In the genomic region with DNA sequence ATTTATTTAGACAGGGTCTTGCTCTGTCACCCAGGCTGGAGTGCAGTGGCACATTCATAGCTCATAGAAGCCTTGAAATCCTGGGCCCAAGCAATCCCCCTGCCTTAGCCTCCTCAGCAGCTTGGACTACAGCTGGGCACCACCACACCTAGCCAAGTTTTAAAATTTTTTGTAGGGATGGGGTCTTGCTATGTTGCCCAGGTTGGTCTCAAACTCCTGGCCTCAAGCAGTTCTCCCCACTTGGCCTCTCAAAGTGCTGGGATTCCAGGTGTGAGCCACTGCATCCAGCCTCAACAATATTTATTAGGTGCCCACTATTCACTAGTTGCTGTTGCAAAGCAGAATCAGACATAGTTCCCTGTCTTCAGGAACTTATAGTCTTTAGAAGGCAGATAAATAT, we compare ENCODE assay signal across 23 cellular contexts. TPM values are rescaled to one million over a fixed set of nuclear protein-coding genes. Genes with fewer than 3 reads are reported as not detected.
"Had no signal": no experiment of that assay in that cellular context is flagged by ENCODE, and none has a peak within 500 bp of the region (broad histone marks: within the 10 kb centered on the region; RNA-seq: fewer than 3 reads in every experiment).

No MANE protein-coding gene starts in this region.

- H3K4me3 ChIP-seq: SJCRH30 had no signal

- ATAC-seq: Panc1, PC-3, SK-N-SH treated with all-trans-retinoic acid at 6 μM for 48 hours had no signal

- H3K36me3 ChIP-seq: SJCRH30 had no signal

- H3K27ac ChIP-seq: RWPE1, SJCRH30 had no signal

- H3K9me3 ChIP-seq: SJCRH30 had no signal

- H3K27ac Mint-ChIP-seq: IgD-negative memory B cell had no signal

- H3K27me3 Mint-ChIP-seq: IgD-negative memory B cell had no signal

- H3K4me1 ChIP-seq: SJCRH30 had no signal

- H3K9me3 Mint-ChIP-seq: IgD-negative memory B cell had no signal

- H3K4me3 Mint-ChIP-seq: IgD-negative memory B cell had no signal

- H3K27me3 ChIP-seq: SJCRH30 had no signal

- DNase-seq: NCI-H1048, NCI-H1105, NCI-H1417, NCI-H1436 treated with DMSO at 0.1 percent for 48 hours, NCI-H1694 treated with DMSO at 0.1 percent for 48 hours, NCI-H1930, NCI-H2081, NCI-H2107, NCI-H2227 treated with DMSO at 0.1 percent for 48 hours, NCI-H524, NCI-H69, NCI-H774, PC-3, SHP77 treated with DMSO at 0.1 percent for 48 hours, SJCRH30 had no signal

- H3K36me3 Mint-ChIP-seq: IgD-negative memory B cell had no signal

RNA-seq across cellular contexts. Expression of gene GPX7, which starts 14.1 kb away (rescaled TPM):
- total RNA-seq: MCF 10A, OCI-LY7, PC-3 had no signal

RNA-seq across cellular contexts. Expression of gene SHISAL2A, which starts 44.9 kb away (rescaled TPM):
- total RNA-seq: LHCN-M2, NCI-H460, PC-3, SJCRH30 had no signal
